In the genomic region with DNA sequence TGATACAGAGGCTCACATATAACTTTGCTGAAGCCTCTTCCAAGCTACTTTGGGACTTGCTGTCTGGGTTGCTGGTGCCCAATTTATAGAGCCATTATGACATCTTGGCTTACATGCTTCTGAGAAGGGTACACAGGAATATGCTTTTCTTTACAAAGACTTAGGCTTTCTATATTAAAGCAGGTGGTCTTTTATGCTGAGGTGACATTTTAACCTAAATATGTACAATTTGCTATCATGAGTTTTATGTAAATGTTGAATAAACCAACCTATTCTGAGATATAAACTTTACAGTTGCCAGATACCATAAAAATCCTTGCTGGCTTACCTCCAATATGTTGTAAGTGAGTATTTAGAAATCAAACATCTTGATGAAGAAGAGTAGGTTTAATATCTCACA, we compare ENCODE assay signal across 20 cellular contexts.
DNase-seq lines count a peak whose midpoint lies in the region; ATAC-seq, FAIRE-seq and TF ChIP-seq lines count a peak whose summit lies in the region.
"Had no signal": no experiment of that assay in that cellular context is flagged by ENCODE, and none has a peak within 500 bp of the region (broad histone marks: within the 10 kb centered on the region; RNA-seq: fewer than 3 reads in every experiment).

No MANE protein-coding gene starts in this region.

- CTCF ChIA-PET in IMR-90 (lab: Yijun Ruan, JAX) (no interaction called here), K562 (lab: Yijun Ruan, JAX; ENCODE audit: low intra/inter-chr PET ratio) (no interaction called here)

- peaks cover 21% of the 10 kb centered on the region for H3K4me1 Mint-ChIP-seq in nephron progenitor cell
- H3K4me1 Mint-ChIP-seq: B cell; CD4-positive, CD25-positive, alpha-beta regulatory T cell had no signal

- no peak overlapping the region for H2BK20ac ChIP-seq in IMR-90 (ENCODE audit: low read depth, low read length)

- DNase-seq in IMR-90, result no peak
- no peak for DNase-seq in K562 (ENCODE audit: extremely low read depth in 1 of 4, low spot score in 3 of 4)
- no peak for DNase-seq in nephron progenitor cell
- DNase-seq: CD4-positive, CD25-positive, alpha-beta regulatory T cell; CD8-positive, alpha-beta T cell; DMS153; DND-41; GOT3; HFFc6 had no signal

- no peaks in the 10 kb centered on the region for H4K20me1 ChIP-seq in IMR-90 (ENCODE audit: insufficient read depth, low read length)
- no peaks in the 10 kb centered on the region for H4K20me1 ChIP-seq in K562 (replicated peaks; ENCODE audit: control insufficient read depth, insufficient read depth, low read length)
- H4K20me1 ChIP-seq: BLaER1 had no signal

- POLR2A ChIA-PET in IMR-90 (lab: Charles Lee; ENCODE audit: unreplicated experiment), result no interaction called here
- POLR2A ChIA-PET in K562 (lab: Yijun Ruan, JAX), result interaction anchor here (0.7 kb wide), 1 partner anchor 386 kb away, joined by 4 read pairs; no protein-coding TSS in a partner anchor

- intact Hi-C loops in IMR-90 (cut with micrococcal nuclease) (no loop called here), K562 (cut with micrococcal nuclease) (no loop called here)

- no peak for FAIRE-seq in K562 (lab: Jason Lieb, UNC)
- FAIRE-seq: G401.6, GM12878, H54 had no signal

- H3K4me3 Mint-ChIP-seq in nephron progenitor cell, result no peak overlapping the region
- H3K4me3 Mint-ChIP-seq: B cell; CD4-positive, CD25-positive, alpha-beta regulatory T cell; CD8-positive, alpha-beta T cell; HFFc6 had no signal

- no peaks in the 10 kb centered on the region for H3K79me2 ChIP-seq in K562 (ENCODE audit: control insufficient read depth, insufficient read depth, low read length)

- H2BK120ac ChIP-seq in IMR-90 (ENCODE audit: low read depth, low read length), result no peak overlapping the region

- H2AFZ ChIP-seq in IMR-90 (replicated peaks; ENCODE audit: low read length, poor library complexity), result no peak overlapping the region
- H2AFZ ChIP-seq in K562 (ENCODE audit: low read depth, low read length), result no peak overlapping the region

- H3K14ac ChIP-seq in IMR-90 (replicated peaks; ENCODE audit: low read depth, low read length), result no peak overlapping the region

- H2AK5ac ChIP-seq in IMR-90 (ENCODE audit: low read depth, low read length), result no peak overlapping the region

- H3K27ac ChIP-seq in IMR-90 (ENCODE audit: insufficient read depth, low read length) (no peak overlapping the region), K562 (ENCODE audit: extremely low read depth, low read depth, low read length) (no peak overlapping the region)
- H3K27ac ChIP-seq: BLaER1, C4-2B had no signal

- no peak overlapping the region for H3K23ac ChIP-seq in IMR-90 (ENCODE audit: low read depth, low read length)

- TF ChIP-seq CTCF in IMR-90 (conservative IDR thresholded peaks at IDR 0.05; ENCODE audit: low read depth, low read length) (no peak), K562 (IDR thresholded peaks at IDR 0.05 in 2 of 3, conservative IDR thresholded peaks at IDR 0.05 in 1 of 3; ENCODE audit: insufficient read depth in 2 of 3, low read depth in 1 of 3, low read length in 3 of 3) (no peak), nephron progenitor cell (IDR thresholded peaks at IDR 0.05) (no peak)

- TF ChIP-seq POLR2A in IMR-90 (IDR thresholded peaks at IDR 0.05; ENCODE audit: low read depth, low read length) (no peak), K562 (conservative IDR thresholded peaks at IDR 0.05) (no peak)

- H3K9me1 ChIP-seq in IMR-90 (ENCODE audit: insufficient read depth, low read length) (no peaks in the 10 kb centered on the region), K562 (ENCODE audit: control insufficient read depth, insufficient read depth, low read length) (no peaks in the 10 kb centered on the region)

- H2BK15ac ChIP-seq in IMR-90 (ENCODE audit: low read depth, low read length), result no peak overlapping the region

- no peaks in the 10 kb centered on the region for H3K36me3 Mint-ChIP-seq in nephron progenitor cell (ENCODE audit: low read depth)
- H3K36me3 Mint-ChIP-seq: CD4-positive, CD25-positive, alpha-beta regulatory T cell; CD8-positive, alpha-beta T cell had no signal

- H3K79me1 ChIP-seq in IMR-90 (ENCODE audit: low read depth in 1 of 2, low read length in 2 of 2), result no peaks in the 10 kb centered on the region

- no peak overlapping the region for H3K4me3 ChIP-seq in IMR-90 (ENCODE audit: insufficient read depth, low read depth, low read length)
- no peak overlapping the region for H3K4me3 ChIP-seq in K562
- H3K4me3 ChIP-seq: BLaER1, GM12878, HAP-1 had no signal

- BruUV-seq in IMR-90 (replicated peaks; lab: Mats Ljungman, UMichigan) (no TSS peak), K562 (replicated peaks; lab: Mats Ljungman, UMichigan) (no TSS peak)

- TF ChIP-seq EP300 in K562 (IDR thresholded peaks at IDR 0.05; ENCODE audit: low read length), result no peak

- H3K27me3 Mint-ChIP-seq in nephron progenitor cell (ENCODE audit: low read depth, poor library complexity), result no peaks in the 10 kb centered on the region
- H3K27me3 Mint-ChIP-seq: B cell; CD4-positive, CD25-positive, alpha-beta regulatory T cell had no signal

- TF ChIP-seq RAD21 in IMR-90 (IDR thresholded peaks at IDR 0.05; ENCODE audit: low read length), result no peak
- TF ChIP-seq RAD21 in K562 (CRISPR knock-in tag; conservative IDR thresholded peaks at IDR 0.05 in 1 of 2, IDR thresholded peaks at IDR 0.05 in 1 of 2), result no peak

- no peak overlapping the region for H4K5ac ChIP-seq in IMR-90 (ENCODE audit: low read depth, low read length)

- H4K91ac ChIP-seq in IMR-90 (ENCODE audit: insufficient read depth, low read depth, low read length), result no peak overlapping the region

- H3K9me3 ChIP-seq in IMR-90 (ENCODE audit: control insufficient read depth, insufficient read depth, low read length), result peaks cover 9% of the 10 kb centered on the region; the same call in 1 of the 2 replicates
- H3K9me3 ChIP-seq in K562 (replicated peaks; ENCODE audit: control insufficient read depth, insufficient read depth, low read depth, low read length), result no peaks in the 10 kb centered on the region
- H3K9me3 ChIP-seq: BLaER1, Caco-2, HAP-1 had no signal

- H3K4ac ChIP-seq in IMR-90 (ENCODE audit: low read depth, low read length), result no peak overlapping the region

- ATAC-seq in IMR-90 (ENCODE audit: low read depth) (no peak), K562 (no peak), GM18519 (IDR thresholded peaks at IDR 0.05; ENCODE audit: low FRiP score, unreplicated experiment) (no peak), SK-N-SH treated with all-trans-retinoic acid at 6 μM for 48 hours (no peak), GM19455 (IDR thresholded peaks at IDR 0.05; ENCODE audit: unreplicated experiment) (no peak)
- ATAC-seq: CD8-positive, alpha-beta T cell; GM12878 had no signal

- H3K9ac ChIP-seq in IMR-90 (ENCODE audit: low read depth, low read length) (no peak overlapping the region), K562 (ENCODE audit: insufficient read depth in 1 of 2, low read depth in 2 of 2, low read length in 2 of 2) (no peak overlapping the region)
- H3K9ac ChIP-seq: BLaER1 had no signal

- in situ Hi-C loops in IMR-90 (cut with MboI; ENCODE audit: low sequenced_read_pairs) (no loop called here), K562 (cut with MboI) (loop anchor here (10.0 kb wide), 1 partner anchor 897 kb away; no protein-coding TSS in a partner anchor)

- H3K18ac ChIP-seq in IMR-90 (ENCODE audit: low read depth, low read length), result no peak overlapping the region

- no peak overlapping the region for H4K8ac ChIP-seq in IMR-90 (ENCODE audit: low read depth in 2 of 2, low read length in 2 of 2)

- H3K4me1 ChIP-seq in IMR-90 (ENCODE audit: control insufficient read depth, insufficient read depth, low read length) (no peaks in the 10 kb centered on the region), K562 (replicated peaks in 1 of 2; ENCODE audit: control insufficient read depth in 2 of 2, insufficient read depth in 2 of 2, low read length in 2 of 2) (no peaks in the 10 kb centered on the region)
- H3K4me1 ChIP-seq: BLaER1, HAP-1 had no signal

- H3K4me2 ChIP-seq in IMR-90 (ENCODE audit: low read depth, low read length) (no peak overlapping the region), K562 (ENCODE audit: insufficient read depth, low read length) (no peak overlapping the region)
- H3K4me2 ChIP-seq: BLaER1 had no signal

- H3K9me3 Mint-ChIP-seq in nephron progenitor cell, result no peaks in the 10 kb centered on the region
- H3K9me3 Mint-ChIP-seq: CD8-positive, alpha-beta T cell had no signal

- H3K36me3 ChIP-seq in IMR-90 (ENCODE audit: control insufficient read depth, insufficient read depth, low read length), result no peaks in the 10 kb centered on the region
- H3K36me3 ChIP-seq in K562 (ENCODE audit: control insufficient read depth, insufficient read depth, low read length), result no peaks in the 10 kb centered on the region
- H3K36me3 ChIP-seq: BLaER1, HAP-1 had no signal

- peak overlapping the region; percentile 87 for H3K27ac Mint-ChIP-seq in nephron progenitor cell
- H3K27ac Mint-ChIP-seq: B cell; CD4-positive, CD25-positive, alpha-beta regulatory T cell; CD8-positive, alpha-beta T cell; HFFc6 had no signal

- H3K27me3 ChIP-seq in IMR-90 (ENCODE audit: control insufficient read depth, insufficient read depth, low read length) (no peaks in the 10 kb centered on the region), K562 (ENCODE audit: control insufficient read depth in 2 of 2, insufficient read depth in 2 of 2, low read length in 2 of 2) (no peaks in the 10 kb centered on the region)
- H3K27me3 ChIP-seq: BLaER1 had no signal

- dilution Hi-C loops in IMR-90 (cut with HindIII; ENCODE audit: low sequenced_read_pairs, unreplicated experiment), result no loop called here

- H3K56ac ChIP-seq in IMR-90 (ENCODE audit: extremely low read depth, insufficient read depth, low read length), result no peak overlapping the region

- no peak overlapping the region for H2AK9ac ChIP-seq in IMR-90 (replicated peaks; ENCODE audit: low read depth, low read length, poor library complexity)

- no peak overlapping the region for H2BK5ac ChIP-seq in IMR-90 (ENCODE audit: low read depth, low read length, poor library complexity, severe bottlenecking)

TF ChIP-seq in SK-N-SH treated with all-trans-retinoic acid at 6 μM for 48 hours, 23 proteins besides CTCF, POLR2A, EP300 and RAD21 (continues in another document):
- TF ChIP-seq PPARA (CRISPR knock-in tag; IDR thresholded peaks at IDR 0.05; ENCODE audit: borderline replicate concordance) (no peak), ZNF70 (CRISPR knock-in tag; IDR thresholded peaks at IDR 0.05) (no peak), GLIS3 (CRISPR knock-in tag; IDR thresholded peaks at IDR 0.05) (no peak)
- TF ChIP-seq, protein P1, sequence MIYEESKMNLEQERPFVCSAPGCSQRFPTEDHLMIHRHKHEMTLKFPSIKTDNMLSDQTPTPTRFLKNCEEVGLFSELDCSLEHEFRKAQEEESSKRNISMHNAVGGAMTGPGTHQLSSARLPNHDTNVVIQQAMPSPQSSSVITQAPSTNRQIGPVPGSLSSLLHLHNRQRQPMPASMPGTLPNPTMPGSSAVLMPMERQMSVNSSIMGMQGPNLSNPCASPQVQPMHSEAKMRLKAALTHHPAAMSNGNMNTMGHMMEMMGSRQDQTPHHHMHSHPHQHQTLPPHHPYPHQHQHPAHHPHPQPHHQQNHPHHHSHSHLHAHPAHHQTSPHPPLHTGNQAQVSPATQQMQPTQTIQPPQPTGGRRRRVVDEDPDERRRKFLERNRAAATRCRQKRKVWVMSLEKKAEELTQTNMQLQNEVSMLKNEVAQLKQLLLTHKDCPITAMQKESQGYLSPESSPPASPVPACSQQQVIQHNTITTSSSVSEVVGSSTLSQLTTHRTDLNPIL (CRISPR knock-in tag; IDR thresholded peaks at IDR 0.05; ENCODE audit: low read depth), result no peak
